In the genomic region with DNA sequence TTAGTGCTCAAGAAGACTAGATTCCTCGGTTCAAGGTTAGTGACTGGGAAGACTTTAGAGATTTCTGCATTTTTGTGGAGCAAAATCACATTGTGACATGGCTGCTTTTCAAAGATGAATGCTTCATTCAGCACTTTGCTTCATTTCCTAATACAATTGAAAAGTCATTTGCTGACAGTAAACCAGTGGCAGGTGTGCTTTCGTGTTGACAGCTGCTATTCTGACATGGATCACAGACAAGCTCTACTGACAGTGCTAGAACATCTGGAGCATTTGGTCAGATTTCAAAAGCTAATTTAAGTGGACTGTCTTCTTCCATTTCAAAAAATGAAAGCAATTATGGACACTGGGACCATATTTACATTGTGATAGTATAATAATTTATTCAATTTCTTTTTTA, we compare ENCODE assay signal across 13 cellular contexts.
"Had no signal": no experiment of that assay in that cellular context is flagged by ENCODE, and none has a peak within 500 bp of the region (broad histone marks: within the 10 kb centered on the region; RNA-seq: fewer than 3 reads in every experiment).

No MANE protein-coding gene starts in this region.

- H3K36me3 ChIP-seq: colonic mucosa, neural progenitor cell, ovary, upper lobe of left lung had no signal

- H3K36me3 Mint-ChIP-seq: activated naive CD8-positive, alpha-beta T cell treated with anti-CD3 and anti-CD28 coated beads, Interleukin-2, amount 10 ng/mL, durations not matched to agents 7 days and 5 days; brain; neural progenitor cell had no signal

- H3K27me3 ChIP-seq: colonic mucosa, hepatocyte, neural progenitor cell, ovary, upper lobe of left lung had no signal

- H3K4me1 Mint-ChIP-seq: activated CD4-positive, alpha-beta T cell treated with anti-CD3 and anti-CD28 coated beads, Interleukin-2, amount 10 ng/mL, durations not matched to agents 7 days and 5 days; activated naive CD8-positive, alpha-beta T cell treated with anti-CD3 and anti-CD28 coated beads, Interleukin-2, amount 10 ng/mL, durations not matched to agents 7 days and 5 days had no signal

- H3K9me3 Mint-ChIP-seq: activated CD4-positive, alpha-beta T cell treated with anti-CD3 and anti-CD28 coated beads, Interleukin-2, amount 10 ng/mL, durations not matched to agents 7 days and 5 days; activated naive CD8-positive, alpha-beta T cell treated with anti-CD3 and anti-CD28 coated beads, Interleukin-2, amount 10 ng/mL, durations not matched to agents 7 days and 5 days; brain; neural progenitor cell; stimulated activated naive CD8-positive, alpha-beta T cell treated with anti-CD3 and anti-CD28 coated beads, Interleukin-15, Interleukin-2, amounts not matched to agents 100 ng/mL and 50 ng/mL, for 24 hours had no signal

- DNase-seq: activated CD4-positive, alpha-beta T cell treated with anti-CD3 and anti-CD28 coated beads, Interleukin-2, amount 10 ng/mL, durations not matched to agents 7 days and 5 days; activated gamma-delta T cell treated with Interleukin-2 at 50 U/mL for 16 hours; activated naive CD8-positive, alpha-beta T cell treated with anti-CD3 and anti-CD28 coated beads, Interleukin-2, amount 10 ng/mL, durations not matched to agents 7 days and 5 days; central memory CD4-positive, alpha-beta T cell; colonic mucosa; islet precursor cell; ovary; upper lobe of left lung had no signal

- H3K4me3 Mint-ChIP-seq: activated CD4-positive, alpha-beta T cell treated with anti-CD3 and anti-CD28 coated beads, Interleukin-2, amount 10 ng/mL, durations not matched to agents 7 days and 5 days; activated naive CD8-positive, alpha-beta T cell treated with anti-CD3 and anti-CD28 coated beads, Interleukin-2, amount 10 ng/mL, durations not matched to agents 7 days and 5 days; brain; neural progenitor cell; stimulated activated naive CD8-positive, alpha-beta T cell treated with anti-CD3 and anti-CD28 coated beads, Interleukin-15, Interleukin-2, amounts not matched to agents 100 ng/mL and 50 ng/mL, for 24 hours had no signal

- H3K4me1 ChIP-seq: colonic mucosa, upper lobe of left lung had no signal

- H3K27ac Mint-ChIP-seq: activated CD4-positive, alpha-beta T cell treated with anti-CD3 and anti-CD28 coated beads, Interleukin-2, amount 10 ng/mL, durations not matched to agents 7 days and 5 days; activated naive CD8-positive, alpha-beta T cell treated with anti-CD3 and anti-CD28 coated beads, Interleukin-2, amount 10 ng/mL, durations not matched to agents 7 days and 5 days; brain; neural progenitor cell; stimulated activated naive CD8-positive, alpha-beta T cell treated with anti-CD3 and anti-CD28 coated beads, Interleukin-15, Interleukin-2, amounts not matched to agents 100 ng/mL and 50 ng/mL, for 24 hours had no signal

- H3K9me3 ChIP-seq: colonic mucosa, ovary, upper lobe of left lung had no signal

- H3K27me3 Mint-ChIP-seq: activated CD4-positive, alpha-beta T cell treated with anti-CD3 and anti-CD28 coated beads, Interleukin-2, amount 10 ng/mL, durations not matched to agents 7 days and 5 days; activated naive CD8-positive, alpha-beta T cell treated with anti-CD3 and anti-CD28 coated beads, Interleukin-2, amount 10 ng/mL, durations not matched to agents 7 days and 5 days; brain; stimulated activated naive CD8-positive, alpha-beta T cell treated with anti-CD3 and anti-CD28 coated beads, Interleukin-15, Interleukin-2, amounts not matched to agents 100 ng/mL and 50 ng/mL, for 24 hours had no signal

- ATAC-seq: sciatic nerve had no signal

- H3K4me3 ChIP-seq: colonic mucosa, hepatocyte, neural progenitor cell, ovary, upper lobe of left lung had no signal
